32 cellular contexts compared by ENCODE assay signal in the genomic region with DNA sequence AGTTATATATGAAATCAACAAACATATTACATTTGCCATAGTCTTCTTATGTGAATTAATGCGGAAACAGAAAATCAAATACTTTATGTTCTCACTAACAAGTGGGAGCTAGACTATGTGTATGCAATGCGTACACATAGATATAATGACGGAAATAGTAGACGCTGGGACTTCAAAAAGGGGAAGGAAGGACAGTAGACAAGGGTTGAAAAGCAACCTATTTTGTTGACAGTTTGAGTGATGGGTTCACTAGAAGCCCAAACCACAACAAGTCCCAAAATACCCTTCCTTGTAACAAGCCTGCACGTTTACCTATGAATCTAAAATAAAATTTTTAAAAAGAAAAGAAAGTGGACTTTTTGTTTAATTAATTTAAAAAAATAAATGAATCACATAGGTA.
"Had no signal": no experiment of that assay in that cellular context is flagged by ENCODE, and none has a peak within 500 bp of the region (broad histone marks: within the 10 kb centered on the region; RNA-seq: fewer than 3 reads in every experiment).

No MANE protein-coding gene starts in this region.

- H3K27ac Mint-ChIP-seq: activated CD4-positive, alpha-beta memory T cell treated with anti-CD3 and anti-CD28 coated beads, Interleukin-2, amount 10 ng/mL, durations not matched to agents 7 days and 5 days; activated CD4-positive, alpha-beta T cell treated with anti-CD3 and anti-CD28 coated beads, Interleukin-2, amount 10 ng/mL, durations not matched to agents 7 days and 5 days; activated naive CD4-positive, alpha-beta T cell treated with anti-CD3 and anti-CD28 coated beads, Interleukin-2, amount 10 ng/mL, durations not matched to agents 7 days and 5 days; activated T-cell treated with anti-CD3 and anti-CD28 coated beads, Interleukin-2, amount 50 U/mL, for 24 hours; mesothelial cell of epicardium; naive thymus-derived CD8-positive, alpha-beta T cell; stimulated activated effector memory CD8-positive, alpha-beta T cell treated with anti-CD3 and anti-CD28 coated beads, Interleukin-12 subunit alpha, Interleukin-12 subunit beta, amount 100 ng/mL, for 72 hours; stimulated activated naive CD8-positive, alpha-beta T cell treated with anti-CD3 and anti-CD28 coated beads, Interleukin-15, amount 100 ng/mL, for 72 hours; T-helper 2 cell treated with Interferon-gamma antibody and Interleukin-4, amounts not matched to agents 5 μg/mL and 100 μg/mL, for 36 hours; type B pancreatic cell; WTC11 had no signal

- H3K36me3 Mint-ChIP-seq: activated naive CD4-positive, alpha-beta T cell treated with anti-CD3 and anti-CD28 coated beads, Interleukin-2, amount 10 ng/mL, durations not matched to agents 7 days and 5 days; mesothelial cell of epicardium; naive thymus-derived CD8-positive, alpha-beta T cell; stimulated activated effector memory CD8-positive, alpha-beta T cell treated with anti-CD3 and anti-CD28 coated beads, Interleukin-12 subunit alpha, Interleukin-12 subunit beta, amount 100 ng/mL, for 72 hours; type B pancreatic cell; WTC11 had no signal

- H3K4me1 Mint-ChIP-seq: activated CD4-positive, alpha-beta memory T cell treated with anti-CD3 and anti-CD28 coated beads, Interleukin-2, amount 10 ng/mL, durations not matched to agents 7 days and 5 days; activated CD4-positive, alpha-beta T cell treated with anti-CD3 and anti-CD28 coated beads, Interleukin-2, amount 10 ng/mL, durations not matched to agents 7 days and 5 days; activated naive CD4-positive, alpha-beta T cell treated with anti-CD3 and anti-CD28 coated beads, Interleukin-2, amount 10 ng/mL, durations not matched to agents 7 days and 5 days; mesothelial cell of epicardium; naive thymus-derived CD8-positive, alpha-beta T cell; stimulated activated effector memory CD8-positive, alpha-beta T cell treated with anti-CD3 and anti-CD28 coated beads, Interleukin-12 subunit alpha, Interleukin-12 subunit beta, amount 100 ng/mL, for 72 hours; stimulated activated naive CD8-positive, alpha-beta T cell treated with anti-CD3 and anti-CD28 coated beads, Interleukin-15, amount 100 ng/mL, for 72 hours; WTC11 had no signal

- H3K9me3 Mint-ChIP-seq: type B pancreatic cell had no signal

- H3K4me1 ChIP-seq: gastroesophageal sphincter, pancreas, prostate gland, sigmoid colon, uterus had no signal

- H3K27me3 ChIP-seq: brain microvascular endothelial cell, dorsolateral prefrontal cortex, gastroesophageal sphincter, pancreas, sigmoid colon, uterus had no signal

- DNase-seq: activated CD4-positive, alpha-beta memory T cell treated with anti-CD3 and anti-CD28 coated beads, Interleukin-2, amount 10 ng/mL, durations not matched to agents 7 days and 5 days; activated CD4-positive, alpha-beta T cell treated with anti-CD3 and anti-CD28 coated beads for 1 hour; activated CD4-positive, alpha-beta T cell treated with anti-CD3 and anti-CD28 coated beads, Interleukin-2, amount 10 ng/mL, durations not matched to agents 7 days and 5 days; activated CD8-positive, alpha-beta memory T cell treated with anti-CD3 and anti-CD28 coated beads, Interleukin-2, amount 50 U/mL, for 48 hours; activated gamma-delta T cell; activated naive CD4-positive, alpha-beta T cell treated with anti-CD3 and anti-CD28 coated beads, Interleukin-2, amount 10 ng/mL, durations not matched to agents 7 days and 5 days; activated T-cell treated with anti-CD3 and anti-CD28 coated beads, Interleukin-2, amount 50 U/mL, for 24 hours; amniotic stem cell; brain microvascular endothelial cell; dorsolateral prefrontal cortex; effector memory CD4-positive, alpha-beta T cell; hippocampal formation; left colon; naive thymus-derived CD8-positive, alpha-beta T cell; nucleus accumbens; pancreas; retina; sigmoid colon; small intestine; stimulated activated CD4-positive, alpha-beta T cell treated with anti-CD3 and anti-CD28 coated beads, Interleukin-4, amount 100 ng/mL, for 24 hours; stimulated activated naive CD8-positive, alpha-beta T cell treated with anti-CD3 and anti-CD28 coated beads, Interleukin-15, amount 100 ng/mL, for 72 hours; substantia nigra; uterus had no signal

- H3K36me3 ChIP-seq: brain microvascular endothelial cell, gastroesophageal sphincter, pancreas, prostate gland, sigmoid colon, uterus had no signal

- H3K4me3 Mint-ChIP-seq: activated CD4-positive, alpha-beta memory T cell treated with anti-CD3 and anti-CD28 coated beads, Interleukin-2, amount 10 ng/mL, durations not matched to agents 7 days and 5 days; activated CD4-positive, alpha-beta T cell treated with anti-CD3 and anti-CD28 coated beads, Interleukin-2, amount 10 ng/mL, durations not matched to agents 7 days and 5 days; activated naive CD4-positive, alpha-beta T cell treated with anti-CD3 and anti-CD28 coated beads, Interleukin-2, amount 10 ng/mL, durations not matched to agents 7 days and 5 days; activated T-cell treated with anti-CD3 and anti-CD28 coated beads, Interleukin-2, amount 50 U/mL, for 24 hours; mesothelial cell of epicardium; naive thymus-derived CD8-positive, alpha-beta T cell; neural crest cell; stimulated activated effector memory CD8-positive, alpha-beta T cell treated with anti-CD3 and anti-CD28 coated beads, Interleukin-12 subunit alpha, Interleukin-12 subunit beta, amount 100 ng/mL, for 72 hours; stimulated activated naive CD8-positive, alpha-beta T cell treated with anti-CD3 and anti-CD28 coated beads, Interleukin-15, amount 100 ng/mL, for 72 hours; T-helper 2 cell treated with Interferon-gamma antibody and Interleukin-4, amounts not matched to agents 5 μg/mL and 100 μg/mL, for 36 hours; type B pancreatic cell; WTC11 had no signal

- ATAC-seq: gastroesophageal sphincter; left colon; naive thymus-derived CD8-positive, alpha-beta T cell; pancreas; stimulated activated effector memory CD8-positive, alpha-beta T cell treated with anti-CD3 and anti-CD28 coated beads, Interleukin-12 subunit alpha, Interleukin-12 subunit beta, amount 100 ng/mL, for 72 hours; stimulated activated naive CD8-positive, alpha-beta T cell treated with anti-CD3 and anti-CD28 coated beads, Interleukin-15, amount 100 ng/mL, for 72 hours; WTC11 had no signal

- H3K27ac ChIP-seq: brain microvascular endothelial cell, coronary artery, dorsolateral prefrontal cortex, gastroesophageal sphincter, pancreas, prostate gland, sigmoid colon, uterus had no signal

- H3K4me3 ChIP-seq: coronary artery, dorsolateral prefrontal cortex, gastroesophageal sphincter, pancreas, prostate gland, sigmoid colon, uterus had no signal

- H3K27me3 Mint-ChIP-seq: activated CD4-positive, alpha-beta memory T cell treated with anti-CD3 and anti-CD28 coated beads, Interleukin-2, amount 10 ng/mL, durations not matched to agents 7 days and 5 days; activated CD4-positive, alpha-beta T cell treated with anti-CD3 and anti-CD28 coated beads, Interleukin-2, amount 10 ng/mL, durations not matched to agents 7 days and 5 days; activated naive CD4-positive, alpha-beta T cell treated with anti-CD3 and anti-CD28 coated beads, Interleukin-2, amount 10 ng/mL, durations not matched to agents 7 days and 5 days; activated T-cell treated with anti-CD3 and anti-CD28 coated beads, Interleukin-2, amount 50 U/mL, for 24 hours; naive thymus-derived CD8-positive, alpha-beta T cell; stimulated activated naive CD8-positive, alpha-beta T cell treated with anti-CD3 and anti-CD28 coated beads, Interleukin-15, amount 100 ng/mL, for 72 hours; type B pancreatic cell had no signal

- H3K9me3 ChIP-seq: prostate gland, uterus had no signal
